Comparison of ENCODE assay signal across 9 cellular contexts in genomic region chr18:7116001-7116831, GRCh38. TPM values are rescaled to one million over a fixed set of nuclear protein-coding genes. Genes with fewer than 3 reads are reported as not detected.
DNase-seq lines count a peak whose midpoint lies in the region; ATAC-seq, FAIRE-seq and TF ChIP-seq lines count a peak whose summit lies in the region.
"Had no signal": no experiment of that assay in that cellular context is flagged by ENCODE, and none has a peak within 500 bp of the region (broad histone marks: within the 10 kb centered on the region; RNA-seq: fewer than 3 reads in every experiment).

No MANE protein-coding gene starts in this region.

- peaks cover 29% of the 10 kb centered on the region for H3K27me3 ChIP-seq in keratinocyte (ENCODE audit: control insufficient read depth, extremely low read depth, insufficient read depth, low read length)

- ATAC-seq in GM19455 (IDR thresholded peaks at IDR 0.05; ENCODE audit: unreplicated experiment) (no peak), GM18858 (IDR thresholded peaks at IDR 0.05; ENCODE audit: unreplicated experiment) (no peak)

- peak overlapping the region; percentile 76 for H3K4me2 ChIP-seq in keratinocyte (ENCODE audit: control insufficient read depth, extremely low read depth, insufficient read depth, low read depth, low read length)

- H4K20me1 ChIP-seq in keratinocyte (ENCODE audit: control insufficient read depth, extremely low read depth, insufficient read depth, low read length): no peaks in the 10 kb centered on the region

- peak overlapping the region; percentile 45 for H3K4me3 Mint-ChIP-seq in activated T-helper 1 cell treated with anti-CD3 and anti-CD28 coated beads, Interleukin-12 subunit alpha, Interleukin-12 subunit beta, Interleukin-2, Interleukin-4 antibody, amounts not matched to agents 30 ng/mL and 10 ng/mL and 1 ng/mL, durations not matched to agents 14 hours and 24 hours and 36 hours
- H3K4me3 Mint-ChIP-seq: activated B cell treated with CpG ODN at 0.5 μM for 24 hours had no signal

- TF ChIP-seq CTCF in keratinocyte (optimal IDR thresholded peaks at IDR 0.05 in 1 of 3, IDR thresholded peaks at IDR 0.05 in 1 of 3, conservative IDR thresholded peaks at IDR 0.05 in 1 of 3; ENCODE audit: extremely low read depth in 1 of 3, insufficient read depth in 2 of 3, low read length in 3 of 3): no peak

- no peaks in the 10 kb centered on the region for H3K36me3 Mint-ChIP-seq in activated T-helper 1 cell treated with anti-CD3 and anti-CD28 coated beads, Interleukin-12 subunit alpha, Interleukin-12 subunit beta, Interleukin-2, Interleukin-4 antibody, amounts not matched to agents 30 ng/mL and 10 ng/mL and 1 ng/mL, durations not matched to agents 14 hours and 24 hours and 36 hours (ENCODE audit: low read depth)

- H3K9me1 ChIP-seq in keratinocyte (ENCODE audit: control insufficient read depth, extremely low read depth, insufficient read depth, low read length): no peaks in the 10 kb centered on the region

- no peak overlapping the region for H3K9ac ChIP-seq in keratinocyte (ENCODE audit: control insufficient read depth, extremely low read depth, insufficient read depth, low read length)

- no peaks in the 10 kb centered on the region for H3K79me2 ChIP-seq in keratinocyte (ENCODE audit: control insufficient read depth, insufficient read depth, low read length)

- DNase-seq in NCI-H2107 treated with DMSO at 0.1 percent for 48 hours (lab: John Stamatoyannopoulos, UW; ENCODE audit: unreplicated experiment) (peak; percentile 9), NCI-H2107 (lab: John Stamatoyannopoulos, UW) (no peak), keratinocyte (ENCODE audit: low read depth, low spot score) (no peak), superior temporal gyrus (ENCODE audit: extremely low spot score) (peak; percentile 22)
- DNase-seq in activated T-helper 1 cell treated with anti-CD3 and anti-CD28 coated beads, Interleukin-12 subunit alpha, Interleukin-12 subunit beta, Interleukin-2, Interleukin-4 antibody, amounts not matched to agents 30 ng/mL and 10 ng/mL and 1 ng/mL, durations not matched to agents 14 hours and 24 hours and 36 hours (ENCODE audit: low spot score): no peak
- no peak for DNase-seq in activated naive CD4-positive, alpha-beta T cell (lab: John Stamatoyannopoulos, UW)
- DNase-seq: activated B cell treated with CpG ODN at 0.5 μM for 24 hours had no signal

- no peaks in the 10 kb centered on the region for H3K9me3 ChIP-seq in keratinocyte (ENCODE audit: control insufficient read depth, low read depth, low read length)

- peaks cover 31% of the 10 kb centered on the region for H3K27me3 Mint-ChIP-seq in activated T-helper 1 cell treated with anti-CD3 and anti-CD28 coated beads, Interleukin-12 subunit alpha, Interleukin-12 subunit beta, Interleukin-2, Interleukin-4 antibody, amounts not matched to agents 30 ng/mL and 10 ng/mL and 1 ng/mL, durations not matched to agents 14 hours and 24 hours and 36 hours (ENCODE audit: insufficient read depth)

- FAIRE-seq in keratinocyte (lab: Jason Lieb, UNC): peak; percentile 74

- H3K4me1 ChIP-seq in keratinocyte (ENCODE audit: control insufficient read depth, extremely low read depth, insufficient read depth, low read length): peaks cover 8% of the 10 kb centered on the region

- dilution Hi-C loops in keratinocyte (cut with MboI; ENCODE audit: extremely low pct_ligation_motif_present, low sequenced_read_pairs): no loop called here

- H3K4me1 Mint-ChIP-seq in activated T-helper 1 cell treated with anti-CD3 and anti-CD28 coated beads, Interleukin-12 subunit alpha, Interleukin-12 subunit beta, Interleukin-2, Interleukin-4 antibody, amounts not matched to agents 30 ng/mL and 10 ng/mL and 1 ng/mL, durations not matched to agents 14 hours and 24 hours and 36 hours (ENCODE audit: low read depth): peaks cover 7% of the 10 kb centered on the region

- no peak overlapping the region for H3K27ac Mint-ChIP-seq in activated T-helper 1 cell treated with anti-CD3 and anti-CD28 coated beads, Interleukin-12 subunit alpha, Interleukin-12 subunit beta, Interleukin-2, Interleukin-4 antibody, amounts not matched to agents 30 ng/mL and 10 ng/mL and 1 ng/mL, durations not matched to agents 14 hours and 24 hours and 36 hours
- H3K27ac Mint-ChIP-seq: activated B cell treated with CpG ODN at 0.5 μM for 24 hours had no signal

- intact Hi-C loops in activated T-helper 1 cell treated with anti-CD3 and anti-CD28 coated beads, Interleukin-12 subunit alpha, Interleukin-12 subunit beta, Interleukin-2, Interleukin-4 antibody, amounts not matched to agents 30 ng/mL and 10 ng/mL and 1 ng/mL, durations not matched to agents 14 hours and 24 hours and 36 hours (cut with micrococcal nuclease): no loop called here

- peak overlapping the region; percentile 56 for H2AFZ ChIP-seq in keratinocyte (ENCODE audit: control insufficient read depth, low read length)

- peak overlapping the region; percentile 32 to 73 (median 54) for H3K4me3 ChIP-seq in keratinocyte (ENCODE audit: control insufficient read depth in 2 of 3, extremely low read depth in 1 of 3, insufficient read depth in 2 of 3, low read depth in 1 of 3, low read length in 3 of 3)

- no peaks in the 10 kb centered on the region for H3K9me3 Mint-ChIP-seq in activated T-helper 1 cell treated with anti-CD3 and anti-CD28 coated beads, Interleukin-12 subunit alpha, Interleukin-12 subunit beta, Interleukin-2, Interleukin-4 antibody, amounts not matched to agents 30 ng/mL and 10 ng/mL and 1 ng/mL, durations not matched to agents 14 hours and 24 hours and 36 hours

- H3K36me3 ChIP-seq in keratinocyte (ENCODE audit: control insufficient read depth in 2 of 2, extremely low read depth in 1 of 2, insufficient read depth in 2 of 2, low read length in 2 of 2): no peaks in the 10 kb centered on the region

- no peak overlapping the region for H3K27ac ChIP-seq in keratinocyte (ENCODE audit: control insufficient read depth, insufficient read depth, low read length)

RNA-seq across cellular contexts. Expression of gene LAMA1, which starts 1.4 kb away (rescaled TPM):
- total RNA-seq in activated T-helper 1 cell treated with anti-CD3 and anti-CD28 coated beads, Interleukin-12 subunit alpha, Interleukin-12 subunit beta, Interleukin-2, Interleukin-4 antibody, amounts not matched to agents 30 ng/mL and 10 ng/mL and 1 ng/mL, durations not matched to agents 14 hours and 24 hours and 36 hours: not detected in 2 replicates
- 2.1 to 4.1 TPM (median 2.5 TPM) in 3 replicates for polyA plus RNA-seq in keratinocyte
- 4.3 TPM for polyA plus RNA-seq in keratinocyte (2011; ENCODE audit: low read depth)
- 1.5 and 1.7 TPM in 2 replicates for polyA plus RNA-seq in keratinocyte (2011; cell fraction: cytosol; rRNA removed)
- polyA plus RNA-seq in keratinocyte (2011; cell fraction: nucleus; rRNA removed): 10.1 and 10.2 TPM in 2 replicates
- polyA plus RNA-seq in keratinocyte (2012; ENCODE audit: low replicate concordance): 1.7 and 3.3 TPM in 2 replicates
- 4.6 to 6.9 TPM (median 4.8 TPM) in 3 replicates for polyA minus RNA-seq in keratinocyte
- polyA minus RNA-seq in keratinocyte (2011; cell fraction: cytosol; rRNA and poly(A)+ RNA removed): 5.2 TPM
- 8.3 and 11.9 TPM in 2 replicates for polyA minus RNA-seq in keratinocyte (2011; cell fraction: nucleus; rRNA and poly(A)+ RNA removed)
- total RNA-seq: activated B cell treated with CpG ODN at 0.5 μM for 24 hours had no signal

Comparison
In these comparisons a context has a peak if more than half of its experiments do, and no peak if none do; other contexts are left out.
1. DNase-seq: peak in NCI-H2107 treated with DMSO at 0.1 percent for 48 hours (single experiment) and superior temporal gyrus (single experiment); none in NCI-H2107 (single experiment), activated T-helper 1 cell treated with anti-CD3 and anti-CD28 coated beads, Interleukin-12 subunit alpha, Interleukin-12 subunit beta, Interleukin-2, Interleukin-4 antibody, amounts not matched to agents 30 ng/mL and 10 ng/mL and 1 ng/mL, durations not matched to agents 14 hours and 24 hours and 36 hours (single experiment), keratinocyte (single experiment) and activated naive CD4-positive, alpha-beta T cell (0 of 4).